Comparison of ENCODE assay signal across 8 cellular contexts in the genomic region with DNA sequence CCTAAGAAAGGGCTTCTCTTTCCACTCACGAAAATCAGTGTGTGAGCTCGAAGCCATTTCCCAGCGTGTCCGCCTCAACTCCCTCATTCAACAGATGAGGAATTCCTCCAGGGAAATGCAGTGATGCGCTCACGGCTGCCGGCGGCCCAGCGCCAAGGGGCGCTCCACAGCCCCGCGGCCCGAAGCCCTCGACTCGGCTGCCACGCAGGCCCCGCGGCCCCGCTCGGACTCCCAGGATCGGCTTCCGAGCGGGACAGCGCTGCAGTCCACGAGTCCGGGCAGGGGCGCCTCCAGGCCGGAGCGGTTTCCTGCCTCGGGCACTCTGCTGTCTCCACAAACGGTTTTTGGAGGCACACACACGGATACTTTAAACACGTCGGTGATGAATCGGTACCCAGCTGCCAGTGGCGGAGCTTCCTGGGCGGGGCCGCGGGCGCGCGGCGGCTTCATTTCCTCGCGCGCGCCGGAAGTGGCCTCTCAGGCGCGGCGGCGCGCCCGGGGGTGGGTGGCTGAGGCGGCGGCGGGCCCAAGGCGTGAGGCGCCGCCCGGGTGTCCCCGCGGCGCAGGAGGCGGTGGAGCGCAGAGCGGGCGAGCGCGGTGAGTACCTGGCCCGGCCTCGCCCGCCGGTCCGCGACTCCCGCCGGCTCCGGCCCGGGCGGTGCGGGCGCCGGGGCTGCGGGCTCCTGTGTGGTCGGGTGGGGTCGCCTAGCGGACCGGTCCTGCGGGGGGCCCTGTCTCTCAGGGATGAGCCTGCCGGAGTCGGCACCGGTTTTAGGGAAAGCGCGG. TPM values are rescaled to one million over a fixed set of nuclear protein-coding genes. Genes with fewer than 3 reads are reported as not detected.
DNase-seq lines count a peak whose midpoint lies in the region; ATAC-seq lines count a peak whose summit lies in the region.

A gene with protein sequence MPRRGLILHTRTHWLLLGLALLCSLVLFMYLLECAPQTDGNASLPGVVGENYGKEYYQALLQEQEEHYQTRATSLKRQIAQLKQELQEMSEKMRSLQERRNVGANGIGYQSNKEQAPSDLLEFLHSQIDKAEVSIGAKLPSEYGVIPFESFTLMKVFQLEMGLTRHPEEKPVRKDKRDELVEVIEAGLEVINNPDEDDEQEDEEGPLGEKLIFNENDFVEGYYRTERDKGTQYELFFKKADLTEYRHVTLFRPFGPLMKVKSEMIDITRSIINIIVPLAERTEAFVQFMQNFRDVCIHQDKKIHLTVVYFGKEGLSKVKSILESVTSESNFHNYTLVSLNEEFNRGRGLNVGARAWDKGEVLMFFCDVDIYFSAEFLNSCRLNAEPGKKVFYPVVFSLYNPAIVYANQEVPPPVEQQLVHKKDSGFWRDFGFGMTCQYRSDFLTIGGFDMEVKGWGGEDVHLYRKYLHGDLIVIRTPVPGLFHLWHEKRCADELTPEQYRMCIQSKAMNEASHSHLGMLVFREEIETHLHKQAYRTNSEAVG (plus strand): TSS at position 475 of the 786 bp plus-strand sequence. CDS start 16,705 bp downstream, outside the sequence.

- peaks cover 2% of the 10 kb centered on the region for H3K79me1 ChIP-seq in mesendoderm (ENCODE audit: low read length)

- no peaks in the 10 kb centered on the region for H3K27me3 Mint-ChIP-seq in CD4-positive, alpha-beta memory T cell

- peaks cover 3% of the 10 kb centered on the region for H3K79me2 ChIP-seq in mesendoderm (ENCODE audit: control insufficient read depth, insufficient read depth, low read length)

- no peak within 1 kb of the TSS for H2BK15ac ChIP-seq in mesendoderm (replicated peaks; ENCODE audit: low read depth)

- peaks cover 33 to 56% (median 42%) of the 10 kb centered on the region in 4 donors for H3K4me1 Mint-ChIP-seq in CD4-positive, alpha-beta memory T cell

- H4K5ac ChIP-seq in mesendoderm (ENCODE audit: low read length) = no peak within 1 kb of the TSS

- H3K36me3 Mint-ChIP-seq in CD4-positive, alpha-beta memory T cell = peaks cover 0 to 9% of the 10 kb centered on the region in 2 donors

- no peak within 1 kb of the TSS for H3K23ac ChIP-seq in mesendoderm (ENCODE audit: low read length)

- H3K56ac ChIP-seq in mesendoderm (ENCODE audit: low read length) = peak within 1 kb of the TSS; percentile 93

- peak within 1 kb of the TSS; percentile 61 for H3K4me2 ChIP-seq in mesendoderm (ENCODE audit: low read length)

- no peak within 1 kb of the TSS for H2AK5ac ChIP-seq in mesendoderm (ENCODE audit: low read length)

- H3K4me3 ChIP-seq in CD4-positive, alpha-beta memory T cell (ENCODE audit: low read length in 2 of 2) = peak within 1 kb of the TSS; percentile 67 to 92
- H3K4me3 ChIP-seq in endocrine pancreas (ENCODE audit: control insufficient read depth, insufficient read depth, low read length) = peak within 1 kb of the TSS; percentile 90
- H3K4me3 ChIP-seq in mesendoderm (ENCODE audit: low read length) = peak within 1 kb of the TSS; percentile 67

- peak within 1 kb of the TSS; percentile 97 to 100 (median 99) for H3K27ac Mint-ChIP-seq in CD4-positive, alpha-beta memory T cell

- H4K8ac ChIP-seq in mesendoderm (ENCODE audit: low read depth, low read length) = no peak within 1 kb of the TSS

- H2BK120ac ChIP-seq in mesendoderm (ENCODE audit: low read depth, low read length) = no peak within 1 kb of the TSS

- POLR2A ChIA-PET in CD4-positive, alpha-beta memory T cell (lab: Charles Lee; ENCODE audit: partially characterized antibody) = interaction anchor here (0.6 to 3.9 kb wide), 35 partner anchors 9 to 587 kb away, joined by 3 to 39 read pairs (median 5); partner anchors contain the start of genes BMS1, HNRNPF, ZNF33B and ZNF487

- no peaks in the 10 kb centered on the region for H3K27me3 ChIP-seq in CD4-positive, alpha-beta memory T cell (ENCODE audit: insufficient read depth, low read length)
- H3K27me3 ChIP-seq in endocrine pancreas (ENCODE audit: control insufficient read depth, insufficient read depth, low read length) (no peaks in the 10 kb centered on the region), mesendoderm (ENCODE audit: insufficient read depth, low read length, poor library complexity) (no peaks in the 10 kb centered on the region)

- H3K4ac ChIP-seq in mesendoderm (ENCODE audit: low read depth, low read length) = peak within 1 kb of the TSS; percentile 63

- intact Hi-C loops in CD4-positive, alpha-beta memory T cell (cut with micrococcal nuclease) = loop anchor here (1.0 to 10.0 kb wide), 11 partner anchors 29 to 586 kb away; partner anchors contain the start of genes BMS1, ZNF239, ZNF32 and ZNF33B

- H3K18ac ChIP-seq in mesendoderm (ENCODE audit: low read length) = peak within 1 kb of the TSS; percentile 82

- H3K4me3 Mint-ChIP-seq in CD4-positive, alpha-beta memory T cell = peak within 1 kb of the TSS; percentile 91 to 100 (median 98)

- CTCF ChIA-PET in CD4-positive, alpha-beta memory T cell (lab: Charles Lee; ENCODE audit: partially characterized antibody) = interaction anchor here (0.6 to 2.8 kb wide), 5 partner anchors 15 to 252 kb away, joined by 3 to 13 read pairs (median 3); no protein-coding TSS in a partner anchor

- H3K9ac ChIP-seq in endocrine pancreas (ENCODE audit: control insufficient read depth, insufficient read depth, low read length) = peak within 1 kb of the TSS; percentile 49
- H3K9ac ChIP-seq in mesendoderm (ENCODE audit: low read length) = peak within 1 kb of the TSS; percentile 80

- peak within 1 kb of the TSS; percentile 89 for H3K27ac ChIP-seq in CD4-positive, alpha-beta memory T cell (ENCODE audit: low read depth, low read length)
- peak within 1 kb of the TSS; percentile 39 for H3K27ac ChIP-seq in mesendoderm (ENCODE audit: low read depth, low read length)

- H3K4me1 ChIP-seq in CD4-positive, alpha-beta memory T cell (ENCODE audit: insufficient read depth, low read length) = peaks cover 49% of the 10 kb centered on the region
- H3K4me1 ChIP-seq in endocrine pancreas (ENCODE audit: control insufficient read depth, insufficient read depth, low read length) = peaks cover 5% of the 10 kb centered on the region
- H3K4me1 ChIP-seq in mesendoderm (ENCODE audit: control insufficient read depth, low read depth, low read length) = no peaks in the 10 kb centered on the region

- no peaks in the 10 kb centered on the region for H3K9me3 ChIP-seq in CD4-positive, alpha-beta memory T cell (ENCODE audit: control insufficient read depth in 1 of 2, low read length in 2 of 2)
- no peaks in the 10 kb centered on the region for H3K9me3 ChIP-seq in endocrine pancreas (ENCODE audit: control insufficient read depth, low read length)

- DNase-seq in CD4-positive, alpha-beta memory T cell = peak; percentile 88 to 91 (median 90)
- DNase-seq in NOMO-1 (lab: John Stamatoyannopoulos, UW; ENCODE audit: unreplicated experiment in 2 of 2) (peak; percentile 85 to 90), mesendoderm (peak; percentile 80)
- peak; percentile 75 to 80 (median 78) for DNase-seq in activated CD8-positive, alpha-beta memory T cell treated with anti-CD3 and anti-CD28 coated beads for 48 hours (ENCODE audit: low read depth in 2 of 3, low spot score in 2 of 3)
- DNase-seq in stimulated activated CD8-positive, alpha-beta memory T cell treated with anti-CD3 and anti-CD28 coated beads, Interleukin-12 subunit alpha, Interleukin-12 subunit beta, amount 100 ng/mL, for 4 hours (ENCODE audit: low read depth) = peak; percentile 84

- no peak within 1 kb of the TSS for H2BK5ac ChIP-seq in mesendoderm (ENCODE audit: low read length)

- H3K36me3 ChIP-seq in CD4-positive, alpha-beta memory T cell (ENCODE audit: insufficient read depth, low read length) = no peaks in the 10 kb centered on the region
- H3K36me3 ChIP-seq in endocrine pancreas (ENCODE audit: control insufficient read depth, insufficient read depth, low read length) (no peaks in the 10 kb centered on the region), mesendoderm (ENCODE audit: control insufficient read depth, insufficient read depth, low read length) (no peaks in the 10 kb centered on the region)

- H3K9me3 Mint-ChIP-seq in CD4-positive, alpha-beta memory T cell = no peaks in the 10 kb centered on the region

- peak; percentile 78 for ATAC-seq in GM19452 (IDR thresholded peaks at IDR 0.05; ENCODE audit: unreplicated experiment)
- ATAC-seq in HG03571 (IDR thresholded peaks at IDR 0.05; ENCODE audit: unreplicated experiment) = peak; percentile 62

- no CpG with 5 or more reads among the region's 95 CpGs for WGBS in mesendoderm (ENCODE audit: extremely low coverage, insufficient coverage, low lambda C conversion rate)

RNA-seq across cellular contexts. Expression of the gene that starts here (rescaled TPM):
- total RNA-seq in CD4-positive, alpha-beta memory T cell = 10 to 100 TPM; 45.3 to 48.2 TPM
- polyA plus RNA-seq in CD4-positive, alpha-beta memory T cell = 10 to 100 TPM; 21.1 to 23.5 TPM
- polyA plus RNA-seq in mesendoderm (2013, experiment 1 of 2) = 6.1 TPM
- polyA plus RNA-seq in mesendoderm (2013, experiment 2 of 2) = 5.9 TPM

Comparison
In these comparisons a context has a peak if more than half of its experiments do, and no peak if none do; other contexts are left out.
1. Peak in every context shown above with its lines: DNase-seq, ATAC-seq, H3K4me3 ChIP-seq and H3K27ac ChIP-seq.